In the genomic region with DNA sequence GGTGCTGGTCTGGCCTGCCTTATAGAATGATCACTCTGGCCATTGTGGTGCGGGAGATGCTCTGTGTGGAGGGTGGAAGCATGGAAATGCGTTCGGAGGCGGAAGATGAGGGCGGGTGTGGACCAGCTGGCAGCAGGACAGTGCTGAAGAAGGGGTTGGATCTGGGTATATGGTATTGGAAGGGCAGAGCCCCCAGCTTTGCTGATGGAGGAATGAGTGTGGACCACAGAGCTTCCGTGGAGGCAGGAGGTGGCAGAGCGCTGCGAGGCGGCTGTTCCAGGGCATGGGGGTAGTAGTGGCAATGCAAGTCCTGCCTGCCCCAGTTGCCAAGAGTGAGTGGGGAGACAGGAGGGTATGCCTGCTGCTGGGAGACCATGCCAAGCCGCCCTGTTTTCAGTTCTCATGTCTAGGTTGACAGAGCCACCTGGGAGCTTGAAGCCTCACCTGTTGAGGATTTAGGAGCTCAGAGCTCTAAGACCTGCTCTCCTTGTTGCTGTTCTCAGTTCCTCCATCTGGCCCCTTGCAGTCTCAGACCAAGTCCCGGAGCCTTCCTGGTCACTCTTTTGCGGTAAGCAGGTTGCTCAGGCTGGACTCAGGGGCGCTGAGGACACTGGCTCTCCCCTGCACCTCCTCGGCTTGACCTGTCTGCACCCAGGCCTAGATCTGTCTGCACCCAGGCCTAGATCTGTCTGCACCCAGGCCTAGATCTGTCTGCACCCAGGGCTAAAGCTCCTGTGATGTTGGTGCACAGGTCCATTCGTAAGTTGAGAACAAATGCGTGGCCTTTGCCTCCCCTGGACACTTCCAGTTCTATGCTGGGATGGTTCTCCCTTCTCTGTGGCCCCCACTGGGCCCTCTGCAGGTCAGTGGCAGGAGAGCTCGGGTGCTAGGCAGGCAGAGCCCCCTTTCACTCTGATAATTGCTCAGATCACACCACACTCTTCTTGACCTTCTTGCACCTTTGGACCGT, we compare ENCODE assay signal across 30 cellular contexts.
DNase-seq lines count a peak whose midpoint lies in the region; ATAC-seq and TF ChIP-seq lines count a peak whose summit lies in the region.
"Had no signal": no experiment of that assay in that cellular context is flagged by ENCODE, and none has a peak within 500 bp of the region (broad histone marks: within the 10 kb centered on the region; RNA-seq: fewer than 3 reads in every experiment).

No MANE protein-coding gene starts in this region.

- TF ChIP-seq CTCF in left ventricle myocardium inferior (IDR thresholded peaks at IDR 0.05; ENCODE audit: borderline replicate concordance), result no peak
- TF ChIP-seq CTCF in brain (conservative IDR thresholded peaks at IDR 0.05), result no peak
- no peak for TF ChIP-seq CTCF in upper lobe of right lung (IDR thresholded peaks at IDR 0.05)
- no peak for TF ChIP-seq CTCF in GM13977 (IDR thresholded peaks at IDR 0.05; ENCODE audit: extremely low read depth, insufficient read depth, missing control alignments)

- H2BK15ac ChIP-seq in mesendoderm (replicated peaks; ENCODE audit: low read depth), result no peak overlapping the region

- H3K36me3 ChIP-seq in left ventricle myocardium inferior (no peaks in the 10 kb centered on the region), mesendoderm (ENCODE audit: control insufficient read depth, insufficient read depth, low read length) (no peaks in the 10 kb centered on the region), upper lobe of right lung (no peaks in the 10 kb centered on the region)
- H3K36me3 ChIP-seq: adrenal gland, brain microvascular endothelial cell, esophagus squamous epithelium, heart left ventricle, pancreas, SJSA1, tibial nerve had no signal

- intact Hi-C loops in left ventricle myocardium inferior (cut with micrococcal nuclease) (no loop called here), left ventricle myocardium superior (cut with micrococcal nuclease) (no loop called here), upper lobe of right lung (cut with DNase I) (no loop called here)

- H3K4me1 Mint-ChIP-seq in brain, result peaks cover 21% of the 10 kb centered on the region

- no peaks in the 10 kb centered on the region for H3K36me3 Mint-ChIP-seq in brain

- no peak overlapping the region for H3K23ac ChIP-seq in mesendoderm (ENCODE audit: low read length)

- H2BK5ac ChIP-seq in mesendoderm (ENCODE audit: low read length), result no peak overlapping the region

- H3K4ac ChIP-seq in mesendoderm (ENCODE audit: low read depth, low read length), result no peak overlapping the region

- in situ Hi-C loops in GM13977 (cut with MboI; ENCODE audit: low pct_unique_long_range_greater_than_20kb, low sequenced_read_pairs, unreplicated experiment), result no loop called here

- H3K4me1 ChIP-seq in left ventricle myocardium inferior, result no peaks in the 10 kb centered on the region
- H3K4me1 ChIP-seq in mesendoderm (ENCODE audit: control insufficient read depth, low read depth, low read length), result no peaks in the 10 kb centered on the region
- H3K4me1 ChIP-seq in upper lobe of right lung, result no peaks in the 10 kb centered on the region
- H3K4me1 ChIP-seq: foreskin keratinocyte, heart left ventricle, pancreas, SJSA1 had no signal

- peaks cover 0 to 2% (median 0%) of the 10 kb centered on the region in 5 experiments for H3K9me3 Mint-ChIP-seq in brain
- H3K9me3 Mint-ChIP-seq: nephron progenitor cell had no signal

- no peak overlapping the region for H2BK120ac ChIP-seq in mesendoderm (ENCODE audit: low read depth, low read length)

- ATAC-seq in left ventricle myocardium superior, result no peak
- ATAC-seq in upper lobe of right lung, result no peak
- ATAC-seq in GM21529 (IDR thresholded peaks at IDR 0.05; ENCODE audit: unreplicated experiment), result no peak
- ATAC-seq: heart left ventricle had no signal

- no peak overlapping the region for H3K9ac ChIP-seq in mesendoderm (ENCODE audit: low read length)

- no peak overlapping the region for H3K4me3 Mint-ChIP-seq in brain
- H3K4me3 Mint-ChIP-seq: nephron progenitor cell had no signal

- H3K27ac ChIP-seq in left ventricle myocardium inferior (replicated peaks) (no peak overlapping the region), mesendoderm (ENCODE audit: low read depth, low read length) (no peak overlapping the region), upper lobe of right lung (no peak overlapping the region)
- H3K27ac ChIP-seq: adrenal gland, brain microvascular endothelial cell, esophagus squamous epithelium, foreskin keratinocyte, heart left ventricle, pancreas, SJSA1, tibial nerve, VCaP had no signal

- H3K9me3 ChIP-seq in left ventricle myocardium inferior (replicated peaks) (no peaks in the 10 kb centered on the region), upper lobe of right lung (no peaks in the 10 kb centered on the region)
- H3K9me3 ChIP-seq: adrenal gland, esophagus squamous epithelium, heart left ventricle, pancreas, SJSA1, tibial nerve had no signal

- H4K5ac ChIP-seq in mesendoderm (ENCODE audit: low read length), result no peak overlapping the region

- no peaks in the 10 kb centered on the region for H3K79me2 ChIP-seq in mesendoderm (ENCODE audit: control insufficient read depth, insufficient read depth, low read length)

- peak overlapping the region in 3 of 5 experiments; percentile 5 to 99 (median 43) for H3K27ac Mint-ChIP-seq in brain

- H3K4me2 ChIP-seq in mesendoderm (ENCODE audit: low read length), result no peak overlapping the region

- H3K27me3 ChIP-seq in left ventricle myocardium inferior (ENCODE audit: low read depth) (peaks cover 4% of the 10 kb centered on the region), mesendoderm (ENCODE audit: insufficient read depth, low read length, poor library complexity) (no peaks in the 10 kb centered on the region), upper lobe of right lung (no peaks in the 10 kb centered on the region)
- H3K27me3 ChIP-seq: adrenal gland, brain microvascular endothelial cell, esophagus squamous epithelium, foreskin keratinocyte, pancreas, SJSA1, tibial nerve had no signal

- no peak overlapping the region for H4K8ac ChIP-seq in mesendoderm (ENCODE audit: low read depth, low read length)

- no peak overlapping the region for H3K4me3 ChIP-seq in left ventricle myocardium inferior
- no peak overlapping the region for H3K4me3 ChIP-seq in mesendoderm (ENCODE audit: low read length)
- H3K4me3 ChIP-seq in upper lobe of right lung, result no peak overlapping the region
- H3K4me3 ChIP-seq: adrenal gland, pancreas, SJSA1 had no signal

- no peak overlapping the region for H3K56ac ChIP-seq in mesendoderm (ENCODE audit: low read length)

- WGBS in mesendoderm (ENCODE audit: extremely low coverage, insufficient coverage, low lambda C conversion rate), result no CpG with 5 or more reads among the region's 18 CpGs

- no peaks in the 10 kb centered on the region for H3K79me1 ChIP-seq in mesendoderm (ENCODE audit: low read length)

- DNase-seq in left ventricle myocardium inferior (peak; percentile 6), left ventricle myocardium superior (no peak), mesendoderm (no peak), upper lobe of right lung (peak; percentile 49), retina (no peak), GM13977 (ENCODE audit: low spot score) (no peak)
- DNase-seq: activated CD4-positive, alpha-beta T cell treated with anti-CD3 and anti-CD28 coated beads for 48 hours; activated gamma-delta T cell treated with Interleukin-2 at 50 U/mL for 16 hours; adrenal gland; brain microvascular endothelial cell; DMS53; esophagus squamous epithelium; HCEC 1CT; Kasumi-1; NCI-H1436; NCI-H2081; NCI-H2227 treated with DMSO at 0.1 percent for 48 hours; NCI-H69; nephron progenitor cell; stimulated activated CD4-positive, alpha-beta T cell treated with anti-CD3 and anti-CD28 coated beads, Interleukin-12 subunit alpha, Interleukin-12 subunit beta, amount 100 ng/mL, for 4 hours; stimulated activated CD4-positive, alpha-beta T cell treated with anti-CD3 and anti-CD28 coated beads, Interleukin-2, amount 100 ng/mL, for 48 hours; T-helper 9 cell had no signal

- no peak overlapping the region for H3K18ac ChIP-seq in mesendoderm (ENCODE audit: low read length)

- peak overlapping the region; percentile 43 for H2AK5ac ChIP-seq in mesendoderm (ENCODE audit: low read length)

- peaks cover 5% of the 10 kb centered on the region for H3K27me3 Mint-ChIP-seq in brain

Comparison
In these comparisons a context has a peak if more than half of its experiments do, and no peak if none do; other contexts are left out.
1. DNase-seq: peak in left ventricle myocardium inferior (single experiment) and upper lobe of right lung (single experiment); none in left ventricle myocardium superior (single experiment), mesendoderm (single experiment), retina (single experiment) and GM13977 (single experiment).